ENCODE assay signal across 32 cellular contexts in the genomic region with DNA sequence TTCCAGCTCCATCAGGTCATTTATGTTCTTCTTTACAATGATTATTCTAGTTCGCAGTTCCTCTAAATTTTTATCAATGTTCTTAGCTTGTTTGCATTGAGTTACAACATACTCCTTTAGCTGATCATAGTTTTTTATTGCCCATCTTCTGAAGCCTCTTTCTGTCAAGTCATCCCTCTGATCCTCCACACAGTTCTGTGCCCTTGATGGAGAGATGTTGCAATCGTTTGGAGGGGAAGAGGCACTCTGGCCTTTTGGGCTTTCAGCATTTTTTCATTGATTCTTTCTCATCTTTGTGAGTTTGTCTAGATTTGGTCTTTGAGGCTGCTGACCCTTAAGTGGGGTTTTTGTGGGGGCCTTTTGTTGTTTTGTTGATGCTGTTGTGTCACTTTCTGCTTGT.
"Had no signal": no experiment of that assay in that cellular context is flagged by ENCODE, and none has a peak within 500 bp of the region (broad histone marks: within the 10 kb centered on the region; RNA-seq: fewer than 3 reads in every experiment).

No MANE protein-coding gene starts in this region.

- H3K4me1 ChIP-seq: foreskin keratinocyte, sigmoid colon, suprapubic skin, tibial artery, upper lobe of right lung had no signal

- H3K9me3 ChIP-seq: neutrophil, tibial artery, upper lobe of right lung had no signal

- ATAC-seq: activated CD4-positive, CD25-positive, alpha-beta regulatory T cell treated with anti-CD3 and anti-CD28 coated beads, Interleukin-2, amount 50 U/mL, for 24 hours; esophagus mucosa; foreskin keratinocyte; heart left ventricle; left colon; stimulated activated memory B cell treated with anti-CD40 and anti-IgM and Interleukin-4, amounts not matched to agents 10 μg/mL and 1 μg/mL and 100 μg/mL, for 72 hours; upper lobe of right lung had no signal

- H3K4me2 ChIP-seq: smooth muscle cell had no signal

- H3K27ac ChIP-seq: foreskin keratinocyte, heart left ventricle, neutrophil, sigmoid colon, suprapubic skin, tibial artery, upper lobe of right lung, WERI-Rb-1 had no signal

- FAIRE-seq: bronchial epithelial cell, kidney, TTC549 had no signal

- DNase-seq: activated CD4-positive, alpha-beta T cell treated with anti-CD3 and anti-CD28 coated beads for 48 hours; activated CD4-positive, alpha-beta T cell treated with anti-CD3 and anti-CD28 coated beads, Interleukin-2, amount 50 U/mL, for 48 hours; activated CD8-positive, alpha-beta memory T cell treated with anti-CD3 and anti-CD28 coated beads for 24 hours; activated effector memory CD4-positive, alpha-beta T cell treated with Interleukin-2 at 50 U/mL for 16 hours; activated naive CD4-positive, alpha-beta T cell treated with Interleukin-2 at 50 U/mL for 16 hours; anterior cingulate cortex; endodermal cell; foreskin keratinocyte; heart left ventricle; hypothalamus; immature natural killer cell; kidney; left colon; mammary epithelial cell; naive B cell; nephron progenitor cell; retina; sigmoid colon; stimulated activated CD4-positive, alpha-beta T cell treated with anti-CD3 and anti-CD28 coated beads, Interleukin-1b, Interleukin-23, amount 100 ng/mL, for 48 hours; stimulated activated CD4-positive, alpha-beta T cell treated with anti-CD3 and anti-CD28 coated beads, Interleukin-4, amount 100 ng/mL, for 4 hours; stimulated activated CD8-positive, alpha-beta memory T cell treated with anti-CD3 and anti-CD28 coated beads, Interleukin-4, amount 100 ng/mL, for 48 hours; tibial artery; upper lobe of right lung; WERI-Rb-1 had no signal

- H3K4me3 ChIP-seq: heart left ventricle, sigmoid colon, smooth muscle cell, suprapubic skin, tibial artery, upper lobe of right lung had no signal
